In the genomic region with DNA sequence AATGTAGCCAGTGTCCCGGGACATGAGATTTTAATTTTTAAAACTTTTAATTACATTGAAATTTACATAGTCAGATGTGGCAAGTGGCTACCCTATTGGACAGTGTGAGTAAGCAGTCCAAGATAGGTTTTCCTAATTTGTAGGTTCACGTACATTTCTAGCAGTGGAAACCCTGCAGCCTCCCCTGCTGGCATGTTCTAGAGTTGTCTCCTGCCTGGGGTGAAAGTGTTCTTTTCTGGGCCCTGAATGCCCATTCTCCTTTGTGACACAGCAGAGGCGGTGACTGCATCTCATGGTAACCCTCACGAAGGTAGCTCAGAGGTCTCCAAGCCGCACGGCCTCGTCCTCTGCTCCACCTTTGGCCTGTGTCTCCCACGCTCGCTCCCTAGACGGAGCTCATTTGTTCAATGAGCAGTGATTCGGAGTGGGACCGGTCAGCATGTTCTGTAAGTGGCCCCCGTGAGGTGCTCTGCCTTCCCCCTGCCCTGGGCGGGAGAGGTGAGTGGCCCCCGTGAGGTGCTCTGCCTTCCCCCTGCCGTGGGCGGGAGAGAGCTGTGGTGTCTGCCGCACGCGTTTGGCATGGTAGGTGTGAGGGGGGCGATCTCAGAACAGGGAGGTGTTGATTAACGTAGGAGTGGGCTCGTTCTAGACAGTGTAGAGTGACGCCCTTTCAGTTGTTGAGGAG, we compare ENCODE assay signal across 1 cellular context.
TF ChIP-seq lines count a peak whose summit lies in the region.

No MANE protein-coding gene starts in this region.

TF ChIP-seq in endothelial cell of umbilical vein, 7 proteins besides CTCF, POLR2A, EP300 and RAD21:
- no peak for TF ChIP-seq GATA2 (IDR thresholded peaks at IDR 0.05; ENCODE audit: insufficient read depth, insufficient read length, low read depth, low read length)
- TF ChIP-seq EZH2 (IDR thresholded peaks at IDR 0.05; ENCODE audit: borderline replicate concordance, low read depth, low read length, severe bottlenecking): no peak
- TF ChIP-seq JUN (IDR thresholded peaks at IDR 0.05; ENCODE audit: borderline replicate concordance, insufficient read depth, insufficient read length, low read depth): no peak
- TF ChIP-seq POLR2AphosphoS5 (IDR thresholded peaks at IDR 0.05; ENCODE audit: insufficient read depth, low read depth, low read length): no peak
- TF ChIP-seq, protein P1, sequence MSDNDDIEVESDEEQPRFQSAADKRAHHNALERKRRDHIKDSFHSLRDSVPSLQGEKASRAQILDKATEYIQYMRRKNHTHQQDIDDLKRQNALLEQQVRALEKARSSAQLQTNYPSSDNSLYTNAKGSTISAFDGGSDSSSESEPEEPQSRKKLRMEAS (IDR thresholded peaks at IDR 0.05; ENCODE audit: insufficient read depth, insufficient read length): no peak
- no peak for TF ChIP-seq MYC (IDR thresholded peaks at IDR 0.05; ENCODE audit: low read depth, low read length)
- TF ChIP-seq FOS (IDR thresholded peaks at IDR 0.05; ENCODE audit: borderline replicate concordance, insufficient read depth, low read length): no peak
